ENCODE assay signal across 1 cellular context in the genomic region with DNA sequence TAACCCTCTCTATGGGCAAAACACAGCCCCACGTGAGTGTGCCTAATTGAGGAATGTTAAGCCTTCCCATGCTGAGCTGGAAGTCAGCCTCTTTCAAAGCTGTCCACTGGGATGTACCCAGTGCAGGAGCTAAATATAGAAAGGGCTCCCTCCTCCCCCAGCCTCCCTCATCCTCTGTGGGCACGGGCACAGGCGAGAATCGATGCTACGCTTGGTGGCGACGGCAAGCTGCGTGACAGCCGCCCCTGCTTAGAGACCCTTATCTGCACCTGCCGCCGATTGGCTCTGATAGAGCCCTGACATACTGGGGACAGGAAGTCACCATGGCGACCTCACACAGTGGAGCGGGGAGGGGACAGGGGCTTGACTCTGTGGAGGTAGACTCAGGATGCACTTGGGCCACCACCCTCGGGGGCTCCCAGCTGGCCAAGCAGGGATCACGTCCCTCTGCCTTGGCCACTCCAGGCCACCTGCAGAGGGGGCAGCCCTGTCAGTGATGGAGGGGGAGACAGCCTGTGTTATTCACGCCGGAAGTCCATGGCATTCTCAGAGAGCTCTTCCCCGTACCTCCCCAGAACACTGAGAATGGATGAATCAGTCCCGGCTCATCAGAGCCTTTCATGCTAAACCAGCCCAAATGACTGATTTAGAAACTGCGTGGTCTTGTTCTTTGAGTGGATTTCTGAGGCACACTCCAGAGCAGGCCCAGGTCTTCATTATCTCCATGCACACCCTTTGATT.
TF ChIP-seq lines count a peak whose summit lies in the region.

No MANE protein-coding gene starts in this region.

TF ChIP-seq in HepG2, 621 proteins besides CTCF, POLR2A, EP300 and RAD21 (continued from another document):
- TF ChIP-seq, protein P1, sequence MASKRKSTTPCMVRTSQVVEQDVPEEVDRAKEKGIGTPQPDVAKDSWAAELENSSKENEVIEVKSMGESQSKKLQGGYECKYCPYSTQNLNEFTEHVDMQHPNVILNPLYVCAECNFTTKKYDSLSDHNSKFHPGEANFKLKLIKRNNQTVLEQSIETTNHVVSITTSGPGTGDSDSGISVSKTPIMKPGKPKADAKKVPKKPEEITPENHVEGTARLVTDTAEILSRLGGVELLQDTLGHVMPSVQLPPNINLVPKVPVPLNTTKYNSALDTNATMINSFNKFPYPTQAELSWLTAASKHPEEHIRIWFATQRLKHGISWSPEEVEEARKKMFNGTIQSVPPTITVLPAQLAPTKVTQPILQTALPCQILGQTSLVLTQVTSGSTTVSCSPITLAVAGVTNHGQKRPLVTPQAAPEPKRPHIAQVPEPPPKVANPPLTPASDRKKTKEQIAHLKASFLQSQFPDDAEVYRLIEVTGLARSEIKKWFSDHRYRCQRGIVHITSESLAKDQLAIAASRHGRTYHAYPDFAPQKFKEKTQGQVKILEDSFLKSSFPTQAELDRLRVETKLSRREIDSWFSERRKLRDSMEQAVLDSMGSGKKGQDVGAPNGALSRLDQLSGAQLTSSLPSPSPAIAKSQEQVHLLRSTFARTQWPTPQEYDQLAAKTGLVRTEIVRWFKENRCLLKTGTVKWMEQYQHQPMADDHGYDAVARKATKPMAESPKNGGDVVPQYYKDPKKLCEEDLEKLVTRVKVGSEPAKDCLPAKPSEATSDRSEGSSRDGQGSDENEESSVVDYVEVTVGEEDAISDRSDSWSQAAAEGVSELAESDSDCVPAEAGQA (IDR thresholded peaks at IDR 0.05; ENCODE audit: low read depth) = no peak
- TF ChIP-seq, protein P1 (CRISPR knock-in tag; IDR thresholded peaks at IDR 0.05; ENCODE audit: borderline replicate concordance) = no peak
- TF ChIP-seq, protein P2, sequence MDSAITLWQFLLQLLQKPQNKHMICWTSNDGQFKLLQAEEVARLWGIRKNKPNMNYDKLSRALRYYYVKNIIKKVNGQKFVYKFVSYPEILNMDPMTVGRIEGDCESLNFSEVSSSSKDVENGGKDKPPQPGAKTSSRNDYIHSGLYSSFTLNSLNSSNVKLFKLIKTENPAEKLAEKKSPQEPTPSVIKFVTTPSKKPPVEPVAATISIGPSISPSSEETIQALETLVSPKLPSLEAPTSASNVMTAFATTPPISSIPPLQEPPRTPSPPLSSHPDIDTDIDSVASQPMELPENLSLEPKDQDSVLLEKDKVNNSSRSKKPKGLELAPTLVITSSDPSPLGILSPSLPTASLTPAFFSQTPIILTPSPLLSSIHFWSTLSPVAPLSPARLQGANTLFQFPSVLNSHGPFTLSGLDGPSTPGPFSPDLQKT (CRISPR knock-in tag; IDR thresholded peaks at IDR 0.05; ENCODE audit: borderline replicate concordance) = no peak
- TF ChIP-seq BORCS8-MEF2B (CRISPR knock-in tag; IDR thresholded peaks at IDR 0.05) = no peak
TF ChIP-seq in HepG2: peak in this region for 0.
